In the genomic region with DNA sequence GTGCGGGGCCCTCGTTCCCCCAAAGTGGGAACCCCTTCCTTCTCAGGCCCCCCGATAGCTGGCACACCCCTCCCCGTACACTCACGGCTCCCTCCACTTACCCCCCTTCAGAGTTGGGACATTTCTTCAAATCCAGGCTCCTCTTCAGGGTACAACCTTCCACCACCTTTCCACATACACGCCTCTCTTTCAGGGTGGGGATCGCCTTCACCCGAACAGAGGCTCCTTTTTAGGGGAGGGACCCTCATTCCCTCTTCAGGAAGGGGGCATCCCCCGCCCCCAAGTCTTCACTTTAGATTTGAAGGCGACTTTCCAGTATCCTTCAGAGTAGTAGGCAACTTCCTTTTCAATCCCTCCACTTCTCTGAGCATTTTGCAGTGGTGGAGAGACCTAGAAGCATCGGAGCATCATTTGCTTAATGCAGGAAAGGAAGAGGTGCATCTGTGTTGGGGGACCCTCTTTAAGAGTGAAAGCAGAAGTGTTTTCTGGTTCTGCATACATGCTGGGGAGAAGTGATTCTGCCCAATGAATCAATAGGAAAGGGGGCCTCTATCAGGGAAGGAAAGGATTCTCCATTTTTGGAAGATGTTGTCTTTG, we compare ENCODE assay signal across 8 cellular contexts. TPM values are rescaled to one million over a fixed set of nuclear protein-coding genes. Genes with fewer than 3 reads are reported as not detected.
A peak's percentile ranks its signal among the peaks of the same experiment; 100 is the strongest.
DNase-seq lines count a peak whose midpoint lies in the region; ATAC-seq lines count a peak whose summit lies in the region.

No MANE protein-coding gene starts in this region.

- POLR2A ChIA-PET in activated CD8-positive, alpha-beta T cell treated with anti-CD3 and anti-CD28 coated beads, Interleukin-2, amount 10 ng/mL, durations not matched to agents 7 days and 5 days (lab: Charles Lee), result interaction anchor here (1.0 to 4.1 kb wide), 5 partner anchors 29 to 64 kb away, joined by 3 to 37 read pairs (median 11); no protein-coding TSS in a partner anchor

- H3K27me3 ChIP-seq in iPS-18a (ENCODE audit: control insufficient read depth, insufficient read depth, low read length), result no peaks in the 10 kb centered on the region
- no peaks in the 10 kb centered on the region for H3K27me3 ChIP-seq in stomach smooth muscle (ENCODE audit: control insufficient read depth in 1 of 2, insufficient read depth in 2 of 2, low read length in 2 of 2)

- no peaks in the 10 kb centered on the region for H3K9me3 Mint-ChIP-seq in activated CD8-positive, alpha-beta T cell treated with anti-CD3 and anti-CD28 coated beads, Interleukin-2, amount 10 ng/mL, durations not matched to agents 7 days and 5 days (ENCODE audit: insufficient read depth)

- H3K9me3 ChIP-seq in iPS-18a (ENCODE audit: control insufficient read depth, low read depth, low read length) (no peaks in the 10 kb centered on the region), stomach smooth muscle (ENCODE audit: control insufficient read depth in 2 of 2, low read length in 2 of 2) (no peaks in the 10 kb centered on the region)

- CTCF ChIA-PET in activated CD8-positive, alpha-beta T cell treated with anti-CD3 and anti-CD28 coated beads, Interleukin-2, amount 10 ng/mL, durations not matched to agents 7 days and 5 days (lab: Charles Lee), result interaction anchor here (1.8 to 4.7 kb wide), 9 partner anchors 10 to 74 kb away, joined by 6 to 48 read pairs (median 14); no protein-coding TSS in a partner anchor

- peaks cover 29% of the 10 kb centered on the region for H3K4me1 ChIP-seq in iPS-18a (ENCODE audit: control insufficient read depth, low read depth, low read length)
- peaks cover 10% of the 10 kb centered on the region for H3K4me1 ChIP-seq in stomach smooth muscle (ENCODE audit: control insufficient read depth, insufficient read depth, low read length)

- ATAC-seq in GM19463 (IDR thresholded peaks at IDR 0.05; ENCODE audit: unreplicated experiment) (peak; percentile 11), HG03520 (IDR thresholded peaks at IDR 0.05; ENCODE audit: unreplicated experiment) (peak; percentile 23)
- peak; percentile 35 for ATAC-seq in activated CD8-positive, alpha-beta T cell treated with anti-CD3 and anti-CD28 coated beads, Interleukin-2, amount 10 ng/mL, durations not matched to agents 7 days and 5 days

- H3K4me3 ChIP-seq in iPS-18a (ENCODE audit: low read length) (peak overlapping the region; percentile 82), stomach smooth muscle (ENCODE audit: low read length in 2 of 2) (peak overlapping the region; percentile 80 to 85)

- H3K36me3 ChIP-seq in iPS-18a (ENCODE audit: control insufficient read depth, low read depth, low read length), result no peaks in the 10 kb centered on the region
- H3K36me3 ChIP-seq in stomach smooth muscle (ENCODE audit: control insufficient read depth in 2 of 2, insufficient read depth in 2 of 2, low read length in 2 of 2), result no peaks in the 10 kb centered on the region

- H3K4me3 Mint-ChIP-seq in activated CD8-positive, alpha-beta T cell treated with anti-CD3 and anti-CD28 coated beads, Interleukin-2, amount 10 ng/mL, durations not matched to agents 7 days and 5 days, result no peak overlapping the region

- DNase-seq in Daoy (ENCODE audit: low read depth) (peak; percentile 6), HPDE6-E6E7 (ENCODE audit: extremely low spot score) (no peak), NCI-H2081 treated with DMSO at 0.1 percent for 48 hours (lab: John Stamatoyannopoulos, UW) (no peak)
- DNase-seq in activated CD8-positive, alpha-beta T cell treated with anti-CD3 and anti-CD28 coated beads, Interleukin-2, amount 10 ng/mL, durations not matched to agents 7 days and 5 days, result peak; percentile 37

- peaks cover 6% of the 10 kb centered on the region for H3K36me3 Mint-ChIP-seq in activated CD8-positive, alpha-beta T cell treated with anti-CD3 and anti-CD28 coated beads, Interleukin-2, amount 10 ng/mL, durations not matched to agents 7 days and 5 days (ENCODE audit: low read depth)

- H3K27me3 Mint-ChIP-seq in activated CD8-positive, alpha-beta T cell treated with anti-CD3 and anti-CD28 coated beads, Interleukin-2, amount 10 ng/mL, durations not matched to agents 7 days and 5 days (ENCODE audit: low read depth), result peaks cover 2% of the 10 kb centered on the region

- H3K4me1 Mint-ChIP-seq in activated CD8-positive, alpha-beta T cell treated with anti-CD3 and anti-CD28 coated beads, Interleukin-2, amount 10 ng/mL, durations not matched to agents 7 days and 5 days (ENCODE audit: low read depth), result peaks cover 23% of the 10 kb centered on the region

- peak overlapping the region; percentile 80 for H3K9ac ChIP-seq in iPS-18a (ENCODE audit: low read length)
- H3K9ac ChIP-seq in stomach smooth muscle (ENCODE audit: low read length in 2 of 2), result peak overlapping the region; percentile 75 to 83

- H3K27ac ChIP-seq in iPS-18a (ENCODE audit: low read length), result no peak overlapping the region
- peak overlapping the region; percentile 66 for H3K27ac ChIP-seq in stomach smooth muscle (ENCODE audit: low read length)

- no peak overlapping the region for H3K27ac Mint-ChIP-seq in activated CD8-positive, alpha-beta T cell treated with anti-CD3 and anti-CD28 coated beads, Interleukin-2, amount 10 ng/mL, durations not matched to agents 7 days and 5 days

RNA-seq across cellular contexts. Expression of a gene that starts 0.8 kb away (rescaled TPM):
- 35.2 and 36.1 TPM in 2 replicates for total RNA-seq in Daoy (2014; rRNA removed; shearing (Covaris generic))
- 10 to 100 TPM; 88.0 to 89.7 TPM for total RNA-seq in activated CD8-positive, alpha-beta T cell treated with anti-CD3 and anti-CD28 coated beads, Interleukin-2, amount 10 ng/mL, durations not matched to agents 7 days and 5 days

Comparison
In these comparisons a context has a peak if more than half of its experiments do, and no peak if none do; other contexts are left out.
1. DNase-seq: peak in Daoy (single experiment) and activated CD8-positive, alpha-beta T cell treated with anti-CD3 and anti-CD28 coated beads, Interleukin-2, amount 10 ng/mL, durations not matched to agents 7 days and 5 days (single experiment); none in HPDE6-E6E7 (single experiment) and NCI-H2081 treated with DMSO at 0.1 percent for 48 hours (single experiment).
2. Peak in every context shown above with its lines, with median percentiles within 50 percentile points of each other: ATAC-seq.